ENCODE assay signal across 20 cellular contexts in the genomic region with DNA sequence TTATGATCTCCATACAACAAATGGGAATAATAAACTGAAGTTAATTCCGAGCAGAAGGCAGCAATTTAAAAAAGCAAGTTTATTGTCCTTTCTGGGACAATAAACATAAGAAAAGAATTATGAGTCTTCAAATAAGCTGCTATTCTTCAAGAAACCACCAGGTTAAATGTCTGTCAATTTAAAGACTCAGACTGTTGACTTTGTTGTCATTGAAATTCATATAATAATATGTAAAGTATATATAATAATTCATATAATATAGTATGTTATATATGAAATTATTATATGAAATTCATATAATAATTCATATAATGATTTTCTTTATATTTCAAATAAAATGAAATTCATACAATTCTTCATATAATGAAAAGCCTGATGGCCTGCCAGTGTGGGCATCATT.
"Had no signal": no experiment of that assay in that cellular context is flagged by ENCODE, and none has a peak within 500 bp of the region (broad histone marks: within the 10 kb centered on the region; RNA-seq: fewer than 3 reads in every experiment).

No MANE protein-coding gene starts in this region.

- H3K27me3 ChIP-seq: dorsolateral prefrontal cortex, gastroesophageal sphincter, heart right ventricle, right lobe of liver, testis, upper lobe of left lung had no signal

- H3K4me3 ChIP-seq: dorsolateral prefrontal cortex, gastroesophageal sphincter, heart right ventricle, right lobe of liver, testis, upper lobe of left lung had no signal

- H3K36me3 ChIP-seq: gastroesophageal sphincter, heart right ventricle, right lobe of liver, upper lobe of left lung had no signal

- DNase-seq: activated B cell treated with CpG ODN at 0.5 μM for 24 hours; activated CD4-positive, alpha-beta T cell treated with anti-CD3 and anti-CD28 coated beads for 48 hours; activated CD8-positive, alpha-beta T cell treated with anti-CD3 and anti-CD28 coated beads for 36 hours; activated naive CD4-positive, alpha-beta T cell treated with Interleukin-2 at 50 U/mL for 16 hours; activated naive CD8-positive, alpha-beta T cell treated with anti-CD3 and anti-CD28 coated beads, Interleukin-2, amount 10 ng/mL, durations not matched to agents 7 days and 5 days; activated T-cell treated with anti-CD3 and anti-CD28 coated beads, Interleukin-2, amount 50 U/mL, for 1 hour; amygdala; dorsolateral prefrontal cortex; heart right ventricle; kidney glomerular epithelial cell; mesenchymal stem cell; naive thymus-derived CD4-positive, alpha-beta T cell; right lobe of liver; stimulated activated CD4-positive, alpha-beta T cell treated with anti-CD3 and anti-CD28 coated beads, Interleukin-4, amount 100 ng/mL, for 24 hours; T-cell; testis; upper lobe of left lung had no signal

- H3K4me1 ChIP-seq: gastroesophageal sphincter, heart right ventricle, right lobe of liver, testis, upper lobe of left lung had no signal

- H3K9me3 ChIP-seq: gastroesophageal sphincter, right lobe of liver, testis, upper lobe of left lung had no signal

- FAIRE-seq: colon had no signal

- H3K27ac ChIP-seq: dorsolateral prefrontal cortex, gastroesophageal sphincter, heart right ventricle, right lobe of liver, upper lobe of left lung had no signal

- ATAC-seq: activated CD8-positive, alpha-beta T cell treated with anti-CD3 and anti-CD28 coated beads for 36 hours; gastroesophageal sphincter; heart right ventricle; naive thymus-derived CD4-positive, alpha-beta T cell; right lobe of liver; stimulated activated effector memory CD8-positive, alpha-beta T cell treated with anti-CD3 and anti-CD28 coated beads, Interleukin-12 subunit alpha, Interleukin-12 subunit beta, amount 100 ng/mL, for 72 hours; T-cell had no signal
